12 cellular contexts compared by ENCODE assay signal in the genomic region with DNA sequence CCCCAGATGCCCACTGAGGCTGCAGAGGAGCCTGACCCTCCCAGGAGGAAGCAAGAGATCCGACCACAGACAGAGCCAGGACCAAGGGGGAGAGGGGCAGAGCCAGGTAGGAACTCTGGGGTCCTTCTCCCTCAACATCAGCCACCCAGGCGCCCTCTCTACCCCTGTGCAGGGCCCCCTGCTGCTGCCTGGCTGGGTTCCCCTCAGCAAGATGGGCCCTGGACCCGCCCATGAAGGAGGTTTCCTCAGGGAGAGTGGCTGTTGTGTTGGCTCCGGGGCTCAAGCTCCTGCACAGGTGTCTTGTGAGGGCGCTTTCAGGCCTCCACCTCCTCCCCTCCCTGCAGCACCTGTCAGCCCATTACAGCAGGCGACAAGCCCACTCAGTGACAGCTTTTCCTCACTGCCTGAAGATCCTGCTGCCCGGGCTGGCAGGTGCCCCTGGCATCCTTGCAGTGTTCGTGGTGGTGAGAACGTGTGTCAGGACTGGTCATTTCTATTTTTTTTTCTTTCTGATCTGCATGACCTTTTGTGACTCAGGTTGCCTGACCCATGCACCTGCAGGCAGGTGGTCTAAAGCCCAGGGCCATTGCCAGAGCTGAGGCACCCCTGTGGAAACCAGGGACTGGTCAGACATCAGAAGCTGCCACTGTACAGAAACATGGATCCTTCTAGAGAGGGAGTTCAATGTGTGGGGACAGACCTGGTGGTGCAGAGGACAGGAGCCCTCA. TPM values are rescaled to one million over a fixed set of nuclear protein-coding genes. Genes with fewer than 3 reads are reported as not detected.
DNase-seq lines count a peak whose midpoint lies in the region; ATAC-seq and TF ChIP-seq lines count a peak whose summit lies in the region.
"Not testable (repeated sequence)": the region's sequence is repeated elsewhere in the genome, so short reads cannot be mapped to it uniquely, and the experiment has no call there.
"Had no signal": no experiment of that assay in that cellular context is flagged by ENCODE, and none has a peak within 500 bp of the region (broad histone marks: within the 10 kb centered on the region; RNA-seq: fewer than 3 reads in every experiment).

No MANE protein-coding gene starts in this region.

- CTCF ChIA-PET in activated CD8-positive, alpha-beta memory T cell treated with anti-CD3 and anti-CD28 coated beads, Interleukin-2, amount 10 ng/mL, durations not matched to agents 7 days and 5 days (lab: Charles Lee) = not testable (repeated sequence)

- not testable (repeated sequence) for H3K9me3 Mint-ChIP-seq in activated CD8-positive, alpha-beta memory T cell treated with anti-CD3 and anti-CD28 coated beads, Interleukin-2, amount 10 ng/mL, durations not matched to agents 7 days and 5 days (ENCODE audit: low read depth)

- DNase-seq in NCI-H1417 (lab: John Stamatoyannopoulos, UW) (peak in 2 of 3 experiments; percentile 12 to 40), colonic mucosa (peak; percentile 4), right atrium auricular region (ENCODE audit: low spot score) (peak; percentile 30), posterior vena cava (ENCODE audit: low spot score) (peak; percentile 59)
- peak; percentile 37 for DNase-seq in activated CD8-positive, alpha-beta memory T cell treated with anti-CD3 and anti-CD28 coated beads, Interleukin-2, amount 10 ng/mL, durations not matched to agents 7 days and 5 days
- peak; percentile 58 for DNase-seq in activated effector memory CD4-positive, alpha-beta T cell treated with anti-CD3 and anti-CD28 coated beads, Interleukin-2, amount 50 U/mL, for 16 hours

- intact Hi-C loops in colonic mucosa (cut with DNase I); posterior vena cava (cut with DNase I): not testable (repeated sequence)

- not testable (repeated sequence) for ATAC-seq in activated CD8-positive, alpha-beta memory T cell treated with anti-CD3 and anti-CD28 coated beads, Interleukin-2, amount 10 ng/mL, durations not matched to agents 7 days and 5 days

- not testable (repeated sequence) for H3K27ac ChIP-seq in colonic mucosa, right atrium auricular region

- not testable (repeated sequence) for TF ChIP-seq CTCF in colonic mucosa (IDR thresholded peaks at IDR 0.05); right atrium auricular region (IDR thresholded peaks at IDR 0.05)

- not testable (repeated sequence) for H3K4me3 ChIP-seq in colonic mucosa, right atrium auricular region

- not testable (repeated sequence) for H3K36me3 Mint-ChIP-seq in activated CD8-positive, alpha-beta memory T cell treated with anti-CD3 and anti-CD28 coated beads, Interleukin-2, amount 10 ng/mL, durations not matched to agents 7 days and 5 days

- not testable (repeated sequence) for H3K27me3 ChIP-seq in colonic mucosa, right atrium auricular region

- not testable (repeated sequence) for H3K9me3 ChIP-seq in colonic mucosa, right atrium auricular region

- not testable (repeated sequence) for H3K27me3 Mint-ChIP-seq in activated CD8-positive, alpha-beta memory T cell treated with anti-CD3 and anti-CD28 coated beads, Interleukin-2, amount 10 ng/mL, durations not matched to agents 7 days and 5 days

- not testable (repeated sequence) for H3K27ac Mint-ChIP-seq in activated CD8-positive, alpha-beta memory T cell treated with anti-CD3 and anti-CD28 coated beads, Interleukin-2, amount 10 ng/mL, durations not matched to agents 7 days and 5 days

- H3K4me1 ChIP-seq in colonic mucosa, right atrium auricular region: not testable (repeated sequence)

- not testable (repeated sequence) for H3K4me1 Mint-ChIP-seq in activated CD8-positive, alpha-beta memory T cell treated with anti-CD3 and anti-CD28 coated beads, Interleukin-2, amount 10 ng/mL, durations not matched to agents 7 days and 5 days

- H3K9ac ChIP-seq in colonic mucosa (ENCODE audit: low read depth in 2 of 2, low read length in 2 of 2) = not testable (repeated sequence)

- H3K4me3 Mint-ChIP-seq in activated CD8-positive, alpha-beta memory T cell treated with anti-CD3 and anti-CD28 coated beads, Interleukin-2, amount 10 ng/mL, durations not matched to agents 7 days and 5 days = not testable (repeated sequence)

- H3K36me3 ChIP-seq in colonic mucosa, right atrium auricular region: not testable (repeated sequence)

RNA-seq across cellular contexts. Expression of a gene that starts 37.0 kb away (rescaled TPM):
- not detected for total RNA-seq in activated CD8-positive, alpha-beta memory T cell treated with anti-CD3 and anti-CD28 coated beads, Interleukin-2, amount 10 ng/mL, durations not matched to agents 7 days and 5 days
- total RNA-seq in colonic mucosa = not detected
- not detected for total RNA-seq in right atrium auricular region
- not detected for total RNA-seq in posterior vena cava
- total RNA-seq: A673; CD4-positive, alpha-beta memory T cell; Daoy; GM23248; H4; HT-29 had no signal

Comparison
In these comparisons a context has a peak if more than half of its experiments do, and no peak if none do; other contexts are left out.
1. DNase-seq: peak in every context shown above with its lines; median percentile 59 in posterior vena cava; 58 in activated effector memory CD4-positive, alpha-beta T cell treated with anti-CD3 and anti-CD28 coated beads, Interleukin-2, amount 50 U/mL, for 16 hours; 37 in activated CD8-positive, alpha-beta memory T cell treated with anti-CD3 and anti-CD28 coated beads, Interleukin-2, amount 10 ng/mL, durations not matched to agents 7 days and 5 days; 30 in right atrium auricular region; 26 in NCI-H1417; 4 in colonic mucosa.